ENCODE assay signal across 10 cellular contexts in the genomic region with DNA sequence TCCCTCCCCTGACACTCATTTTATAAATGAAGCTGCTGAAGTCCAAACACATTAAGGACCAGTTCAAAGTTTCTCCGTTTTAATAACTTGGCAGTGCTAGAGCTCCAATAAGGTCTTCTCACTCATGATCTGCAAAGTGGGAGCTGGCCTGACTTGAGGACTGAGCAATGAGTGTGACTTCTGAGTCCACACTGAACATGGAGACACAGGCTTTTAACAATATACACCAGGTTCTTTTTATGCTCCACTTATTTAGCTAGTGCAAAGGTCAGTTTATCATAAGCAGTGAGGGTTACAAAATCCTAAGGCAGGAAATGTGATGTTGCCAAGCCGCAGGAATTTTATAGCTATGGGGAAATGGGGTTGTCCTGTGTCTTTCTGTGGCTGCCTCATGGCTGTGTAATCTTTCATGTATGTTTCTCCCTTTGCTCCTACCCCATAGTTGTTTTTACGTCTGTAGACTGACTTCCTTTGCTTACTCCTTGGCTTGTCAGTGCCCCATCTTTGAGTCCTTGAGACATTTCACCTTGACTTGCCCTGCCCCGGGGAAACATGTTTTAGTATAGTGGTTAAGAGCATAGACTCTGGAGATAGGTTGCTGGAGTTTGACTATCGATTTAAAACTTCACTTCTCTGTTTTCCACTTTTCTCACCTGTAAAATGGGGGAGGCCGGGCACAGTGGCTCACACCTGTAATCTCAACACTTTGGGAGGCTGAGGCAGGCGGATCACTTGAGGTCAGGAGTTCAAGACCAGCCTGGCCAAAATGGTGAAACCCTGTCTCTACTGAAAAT. TPM values are rescaled to one million over a fixed set of nuclear protein-coding genes. Genes with fewer than 3 reads are reported as not detected.
A peak's percentile ranks its signal among the peaks of the same experiment; 100 is the strongest.
DNase-seq lines count a peak whose midpoint lies in the region; ATAC-seq and TF ChIP-seq lines count a peak whose summit lies in the region.
"Had no signal": no experiment of that assay in that cellular context is flagged by ENCODE, and none has a peak within 500 bp of the region (broad histone marks: within the 10 kb centered on the region; RNA-seq: fewer than 3 reads in every experiment).

No MANE protein-coding gene starts in this region.

- TF ChIP-seq EP300 in upper lobe of left lung (IDR thresholded peaks at IDR 0.05) = peak in 2 of 4 donors; percentile 30 to 49

- peak overlapping the region; percentile 25 for H3K4me3 ChIP-seq in adipocyte (ENCODE audit: low read length)
- no peak overlapping the region for H3K4me3 ChIP-seq in kidney epithelial cell (ENCODE audit: low read depth, low read length)
- no peak overlapping the region for H3K4me3 ChIP-seq in upper lobe of left lung
- H3K4me3 ChIP-seq: BLaER1 had no signal

- H3K9ac ChIP-seq in adipocyte (ENCODE audit: low read length) = peak overlapping the region; percentile 75
- H3K9ac ChIP-seq: BLaER1 had no signal

- ATAC-seq in upper lobe of left lung (ENCODE audit: low FRiP score in 2 of 2) (peak; percentile 34 to 82), HG03139 (IDR thresholded peaks at IDR 0.05; ENCODE audit: unreplicated experiment) (no peak), GM21723 (IDR thresholded peaks at IDR 0.05; ENCODE audit: unreplicated experiment) (no peak)

- DNase-seq in SIG-M5 treated with dmso at 0.1 percent for 504 hours (lab: John Stamatoyannopoulos, UW; ENCODE audit: unreplicated experiment) (peak; percentile 22), SIG-M5 (lab: John Stamatoyannopoulos, UW) (no peak), adipocyte (ENCODE audit: low read depth) (peak; percentile 89), kidney epithelial cell (ENCODE audit: low read depth) (peak; percentile 74), upper lobe of left lung (peak in 1 of 2 donors; percentile 30), NCI-H1417 treated with DMSO at 0.1 percent for 48 hours (lab: John Stamatoyannopoulos, UW) (no peak)
- DNase-seq: activated B cell treated with CpG ODN at 0.5 μM for 24 hours had no signal

- H3K4me1 ChIP-seq in adipocyte (ENCODE audit: control insufficient read depth, insufficient read depth, low read length) = peaks cover 59% of the 10 kb centered on the region
- H3K4me1 ChIP-seq in upper lobe of left lung = peaks cover 0 to 8% (median 6%) of the 10 kb centered on the region in 4 donors

- H3K9me3 ChIP-seq in adipocyte (ENCODE audit: control insufficient read depth, low read length) = no peaks in the 10 kb centered on the region
- H3K9me3 ChIP-seq in upper lobe of left lung = no peaks in the 10 kb centered on the region
- H3K9me3 ChIP-seq: BLaER1 had no signal

- peak overlapping the region in 3 of 4 donors; percentile 18 to 48 (median 40) for H3K27ac ChIP-seq in upper lobe of left lung
- H3K27ac ChIP-seq: BLaER1 had no signal

- H3K36me3 ChIP-seq in adipocyte (ENCODE audit: control insufficient read depth, insufficient read depth, low read length, severe bottlenecking) (no peaks in the 10 kb centered on the region), kidney epithelial cell (ENCODE audit: control insufficient read depth, insufficient read depth, low read length) (no peaks in the 10 kb centered on the region), upper lobe of left lung (no peaks in the 10 kb centered on the region)
- H3K36me3 ChIP-seq: BLaER1 had no signal

- WGBS in upper lobe of left lung, 2 donors = 63 to 66% methylated on average over 7 of the region's 7 CpGs

- TF ChIP-seq CTCF in kidney epithelial cell (IDR thresholded peaks at IDR 0.05; ENCODE audit: insufficient read depth, low read length, poor library complexity, severe bottlenecking) (no peak), upper lobe of left lung (IDR thresholded peaks at IDR 0.05) (no peak)

- TF ChIP-seq POLR2A in upper lobe of left lung (IDR thresholded peaks at IDR 0.05) = no peak

- H3K27me3 ChIP-seq in adipocyte (replicated peaks; ENCODE audit: control insufficient read depth, insufficient read depth, low read length) (no peaks in the 10 kb centered on the region), kidney epithelial cell (ENCODE audit: control insufficient read depth, insufficient read depth, low read length) (no peaks in the 10 kb centered on the region), upper lobe of left lung (no peaks in the 10 kb centered on the region)
- H3K27me3 ChIP-seq: BLaER1 had no signal

RNA-seq across cellular contexts. Expression of a gene that starts 12.2 kb away (rescaled TPM):
- 22.3 and 22.9 TPM in 2 replicates for total RNA-seq in kidney epithelial cell
- total RNA-seq in upper lobe of left lung = 10 to 100 TPM; 13.5 to 26.7 (median 19.0) TPM

Comparison
In these comparisons a context has a peak if more than half of its experiments do, and no peak if none do; other contexts are left out.
1. DNase-seq: peak in SIG-M5 treated with dmso at 0.1 percent for 504 hours (single experiment), adipocyte (single experiment) and kidney epithelial cell (single experiment); none in SIG-M5 (single experiment) and NCI-H1417 treated with DMSO at 0.1 percent for 48 hours (single experiment).
2. ATAC-seq: peak in upper lobe of left lung (2 of 2); none in HG03139 (single experiment) and GM21723 (single experiment).